In genomic region chr10:33772370-33773331, GRCh38 we compare ENCODE assay signal across 10 cellular contexts.
A peak's percentile ranks its signal among the peaks of the same experiment; 100 is the strongest.
DNase-seq lines count a peak whose midpoint lies in the region; ATAC-seq, FAIRE-seq and TF ChIP-seq lines count a peak whose summit lies in the region.
"Had no signal": no experiment of that assay in that cellular context is flagged by ENCODE, and none has a peak within 500 bp of the region (broad histone marks: within the 10 kb centered on the region; RNA-seq: fewer than 3 reads in every experiment).

No MANE protein-coding gene starts in this region.

- peak overlapping the region; percentile 100 for H2BK12ac ChIP-seq in H1 (ENCODE audit: low read depth, low read length)

- no peaks in the 10 kb centered on the region for H3K36me3 ChIP-seq in H1 (ENCODE audit: control insufficient read depth in 2 of 4, insufficient read depth in 4 of 4, low read length in 3 of 4)

- H3K79me2 ChIP-seq in H1 (ENCODE audit: control insufficient read depth in 1 of 2, insufficient read depth in 2 of 2, low read length in 2 of 2), result no peaks in the 10 kb centered on the region

- TF ChIP-seq EP300 in H1 (IDR thresholded peaks at IDR 0.05; ENCODE audit: borderline replicate concordance in 1 of 2, low read depth in 2 of 2, low read length in 2 of 2), result peak in 1 of 2 experiments; percentile 78; a peak in 1 of 3 replicates

- H4K5ac ChIP-seq in H1 (ENCODE audit: insufficient read length, low read depth, low read length), result peak overlapping the region; percentile 74

- 0 out of 7 replicates have a peak, but pooled peaks cover 0 to 2% (median 0%) of the 10 kb centered on the region in 4 experiments for H3K27me3 ChIP-seq in H1 (replicated peaks in 1 of 4; ENCODE audit: control insufficient read depth in 3 of 4, extremely low read depth in 1 of 4, insufficient read depth in 3 of 4, low read length in 3 of 4)

- TF ChIP-seq RAD21 in H1 (IDR thresholded peaks at IDR 0.05 in 1 of 2, conservative IDR thresholded peaks at IDR 0.05 in 1 of 2; ENCODE audit: low read depth in 2 of 2, low read length in 2 of 2), result no peak

- WGBS in H1 (ENCODE audit: extremely low coverage in 1 of 2, insufficient coverage in 1 of 2, insufficient read length in 1 of 2, insufficient replicate concordance in 2 of 2, low coverage in 1 of 2, low lambda C conversion rate in 2 of 2, missing lambda C conversion rate in 1 of 2), 2 experiments, result 27% methylated on average over 19 of the region's 19 CpGs; no CpG with 5 or more reads in 1 of the 2 experiments

- no peak overlapping the region for H3K56ac ChIP-seq in H1 (replicated peaks; ENCODE audit: insufficient read length, low read depth, low read length)

- no peaks in the 10 kb centered on the region for H3K79me1 ChIP-seq in H1 (ENCODE audit: low read depth, low read length)

- peak overlapping the region; percentile 17 for H2BK120ac ChIP-seq in H1 (replicated peaks; ENCODE audit: low read depth, low read length)

- peak overlapping the region; percentile 34; the same call in 1 of the 2 replicates for H2AK5ac ChIP-seq in H1 (ENCODE audit: low read depth, low read length)

- H4K8ac ChIP-seq in H1 (ENCODE audit: extremely low read depth, insufficient read depth, low read length), result no peak overlapping the region

- H2BK15ac ChIP-seq in H1 (ENCODE audit: low read length), result no peak overlapping the region

- peak in 1 of 2 experiments; percentile 29; a peak in 1 of 3 replicates for TF ChIP-seq POLR2A in H1 (IDR thresholded peaks at IDR 0.05; ENCODE audit: control extremely low read depth in 1 of 2, low read depth in 2 of 2, low read length in 2 of 2)

- H3K18ac ChIP-seq in H1 (ENCODE audit: extremely low read depth, low read length), result peak overlapping the region; percentile 97

- H3K4me3 ChIP-seq in H1 (ENCODE audit: extremely low read depth in 1 of 4, insufficient read depth in 2 of 4, low read depth in 3 of 4, low read length in 4 of 4), result peak overlapping the region in 2 of 4 experiments; percentile 4 to 33; a peak in 3 of 8 replicates

- no peaks in the 10 kb centered on the region for H3K23me2 ChIP-seq in H1 (ENCODE audit: low read depth, low read length)

- CTCF ChIA-PET in H1 (lab: Charles Lee; ENCODE audit: partially characterized antibody), result no interaction called here

- peak overlapping the region; percentile 99 for H2BK5ac ChIP-seq in H1 (ENCODE audit: low read depth, low read length)

- H3K9me3 ChIP-seq in H1 (ENCODE audit: insufficient read depth in 2 of 2, low read depth in 1 of 2, low read length in 1 of 2), result no peaks in the 10 kb centered on the region

- FAIRE-seq in H1 (lab: Jason Lieb, UNC), result peak; percentile 81
- no peak for FAIRE-seq in urothelium cell line (lab: Jason Lieb, UNC)

- H3K23ac ChIP-seq in H1 (ENCODE audit: insufficient read length), result no peak overlapping the region

- TF ChIP-seq CTCF in H1 (IDR thresholded peaks at IDR 0.05; ENCODE audit: control extremely low read depth in 1 of 3, insufficient read depth in 1 of 3, low read depth in 1 of 3, low read length in 3 of 3), result no peak

- H3K9ac ChIP-seq in H1 (replicated peaks in 1 of 4; ENCODE audit: extremely low read depth in 1 of 4, low read depth in 3 of 4, low read length in 3 of 4), result peak overlapping the region in 3 of 4 experiments; percentile 20 to 31 (median 24); a peak in 1 of 7 replicates

- peak; percentile 83 for DNase-seq in NCI-H146 (lab: John Stamatoyannopoulos, UW)
- peak in 1 of 2 experiments; percentile 75 for DNase-seq in H1 (ENCODE audit: low read depth in 1 of 2, low spot score in 2 of 2)
- peak; percentile 17 for DNase-seq in mucosa of gallbladder (ENCODE audit: low spot score)
- DNase-seq in DMS79 treated with DMSO at 0.1 percent for 48 hours (lab: John Stamatoyannopoulos, UW), result no peak
- no peak for DNase-seq in urothelium cell line (ENCODE audit: low spot score)
- DNase-seq in NCI-H446 (lab: John Stamatoyannopoulos, UW), result no peak
- DNase-seq: EL had no signal

- H2AFZ ChIP-seq in H1 (ENCODE audit: low read length), result 0 out of 2 replicates have a peak overlapping the region, but pooled peaks have one; percentile 74

- H3K27ac ChIP-seq in H1 (ENCODE audit: low read depth, low read length), result peak overlapping the region; percentile 87

- no peak overlapping the region for H3K14ac ChIP-seq in H1 (ENCODE audit: insufficient read length)

- peak overlapping the region; percentile 74 for H2BK20ac ChIP-seq in H1 (ENCODE audit: low read length)

- peak overlapping the region; percentile 4 for H3K4ac ChIP-seq in H1 (replicated peaks; ENCODE audit: insufficient read length, low read depth, low read length)

- peaks cover 6 to 21% (median 14%) of the 10 kb centered on the region in 4 experiments for H3K4me1 ChIP-seq in H1 (replicated peaks in 1 of 4; ENCODE audit: control insufficient read depth in 3 of 4, insufficient read depth in 4 of 4, low read length in 3 of 4)

- peak overlapping the region; percentile 54 for H4K91ac ChIP-seq in H1 (replicated peaks; ENCODE audit: insufficient read length, low read length)

- POLR2A ChIA-PET in H1 (lab: Charles Lee; ENCODE audit: partially characterized antibody), result interaction anchor here (0.9 kb wide), 1 partner anchor 11 kb away, joined by 3 read pairs; no protein-coding TSS in a partner anchor

- peak overlapping the region; percentile 63 to 64 for H3K4me2 ChIP-seq in H1 (ENCODE audit: insufficient read depth in 1 of 2, low read depth in 2 of 2, low read length in 2 of 2)

- H4K20me1 ChIP-seq in H1 (replicated peaks in 1 of 2; ENCODE audit: control insufficient read depth in 1 of 2, insufficient read depth in 2 of 2, low read length in 2 of 2), result no peaks in the 10 kb centered on the region

- ATAC-seq in GM18511 (IDR thresholded peaks at IDR 0.05; ENCODE audit: unreplicated experiment) (peak; percentile 71), HG02588 (IDR thresholded peaks at IDR 0.05; ENCODE audit: unreplicated experiment) (no peak)
- ATAC-seq: Panc1 had no signal

TF ChIP-seq in H1, 55 proteins besides CTCF, POLR2A, EP300 and RAD21 (continues in another document):
- no peak for TF ChIP-seq EZH2 (IDR thresholded peaks at IDR 0.05; ENCODE audit: low read depth, low read length, severe bottlenecking)

Comparison
In these comparisons a context has a peak if more than half of its experiments do, and no peak if none do; other contexts are left out.
1. DNase-seq: peak in NCI-H146 (single experiment) and mucosa of gallbladder (single experiment); none in DMS79 treated with DMSO at 0.1 percent for 48 hours (single experiment), urothelium cell line (single experiment) and NCI-H446 (0 of 2).